ENCODE assay signal across 8 cellular contexts in genomic region chr4:173167793-173168395, GRCh38. TPM values are rescaled to one million over a fixed set of nuclear protein-coding genes. Genes with fewer than 3 reads are reported as not detected.
A peak's percentile ranks its signal among the peaks of the same experiment; 100 is the strongest.
DNase-seq lines count a peak whose midpoint lies in the region; ATAC-seq and TF ChIP-seq lines count a peak whose summit lies in the region.

No MANE protein-coding gene starts in this region.

- DNase-seq in PC-9 (peak in 1 of 2 experiments; percentile 78), adipocyte (ENCODE audit: low read depth) (peak; percentile 56), left ventricle myocardium superior (peak; percentile 36), psoas muscle (peak in 1 of 2 donors; percentile 46), mesenteric fat pad (ENCODE audit: low spot score) (no peak)

- peak overlapping the region; percentile 84 for H2AFZ ChIP-seq in PC-9

- no peaks in the 10 kb centered on the region for H3K9me3 ChIP-seq in BLaER1 treated with 17β-estradiol and CSF1 and Interleukin-3, amounts not matched to agents 10 nM and 100 nM (replicated peaks in 1 of 11)
- no peaks in the 10 kb centered on the region for H3K9me3 ChIP-seq in PC-9 (ENCODE audit: insufficient read depth, low read depth)
- H3K9me3 ChIP-seq in adipocyte (ENCODE audit: control insufficient read depth, low read length): no peaks in the 10 kb centered on the region
- H3K9me3 ChIP-seq in psoas muscle: no peaks in the 10 kb centered on the region

- peak overlapping the region; percentile 30 to 100 (median 99); a peak in 21 of 22 replicates for H3K27ac ChIP-seq in BLaER1 treated with 17β-estradiol and CSF1 and Interleukin-3, amounts not matched to agents 10 nM and 100 nM
- H3K27ac ChIP-seq in PC-9 (peak overlapping the region; percentile 91), psoas muscle (peak overlapping the region; percentile 69)

- H3K4me2 ChIP-seq in BLaER1 treated with 17β-estradiol and CSF1 and Interleukin-3, amounts not matched to agents 10 nM and 100 nM: peak overlapping the region; percentile 75 to 93 (median 90)
- H3K4me2 ChIP-seq in PC-9: peak overlapping the region; percentile 99

- peaks cover 12 to 35% (median 21%) of the 10 kb centered on the region in 11 experiments; a peak in 21 of 22 replicates for H3K36me3 ChIP-seq in BLaER1 treated with 17β-estradiol and CSF1 and Interleukin-3, amounts not matched to agents 10 nM and 100 nM
- H3K36me3 ChIP-seq in PC-9 (ENCODE audit: low read depth) (no peaks in the 10 kb centered on the region), adipocyte (ENCODE audit: control insufficient read depth, insufficient read depth, low read length, severe bottlenecking) (no peaks in the 10 kb centered on the region), psoas muscle (ENCODE audit: insufficient read depth in 1 of 2, low read depth in 1 of 2) (no peaks in the 10 kb centered on the region)

- peak; percentile 18 for ATAC-seq in GM18870 (IDR thresholded peaks at IDR 0.05; ENCODE audit: unreplicated experiment)
- ATAC-seq in HG03432 (IDR thresholded peaks at IDR 0.05; ENCODE audit: unreplicated experiment): peak; percentile 21
- peak; percentile 14 for ATAC-seq in left ventricle myocardium superior
- peak in 1 of 4 donors; percentile 34 for ATAC-seq in psoas muscle

- CTCF ChIA-PET in PC-9 (lab: Charles Lee): interaction anchor here (0.6 to 1.4 kb wide), 4 partner anchors 31 to 154 kb away, joined by 3 to 14 read pairs (median 8); no protein-coding TSS in a partner anchor

- H4K20me1 ChIP-seq in BLaER1 treated with 17β-estradiol and CSF1 and Interleukin-3, amounts not matched to agents 10 nM and 100 nM: peaks cover 5 to 31% (median 23%) of the 10 kb centered on the region in 11 experiments; a peak in 13 of 22 replicates
- no peaks in the 10 kb centered on the region for H4K20me1 ChIP-seq in PC-9 (ENCODE audit: insufficient read depth)

- H3K9ac ChIP-seq in BLaER1 treated with 17β-estradiol and CSF1 and Interleukin-3, amounts not matched to agents 10 nM and 100 nM: peak overlapping the region; percentile 88 to 100 (median 98)
- peak overlapping the region; percentile 74 for H3K9ac ChIP-seq in adipocyte (ENCODE audit: low read length)

- POLR2A ChIA-PET in PC-9 (lab: Charles Lee; ENCODE audit: unreplicated experiment): interaction anchor here (0.6 to 1.1 kb wide), 8 partner anchors 14 to 204 kb away, joined by 3 to 16 read pairs (median 4); no protein-coding TSS in a partner anchor

- peaks cover 38% of the 10 kb centered on the region for H3K79me2 ChIP-seq in PC-9 (ENCODE audit: low read depth)

- peak overlapping the region; percentile 78 to 97 (median 94) for H3K4me3 ChIP-seq in BLaER1 treated with 17β-estradiol and CSF1 and Interleukin-3, amounts not matched to agents 10 nM and 100 nM
- H3K4me3 ChIP-seq in PC-9 (peak overlapping the region; percentile 85), adipocyte (ENCODE audit: low read length) (peak overlapping the region; percentile 82), psoas muscle (peak overlapping the region; percentile 81)

- TSS peak; percentile 62 for BruUV-seq in PC-9 (replicated peaks; lab: Mats Ljungman, UMichigan)

- intact Hi-C loops in PC-9 (cut with micrococcal nuclease; ENCODE audit: unreplicated experiment): loop anchor here (1.0 to 5.0 kb wide), 7 partner anchors 41 to 203 kb away; no protein-coding TSS in a partner anchor
- intact Hi-C loops in left ventricle myocardium superior (cut with micrococcal nuclease): no loop called here
- intact Hi-C loops in psoas muscle (cut with DNase I): no loop called here

- peaks cover 9% of the 10 kb centered on the region; the same call in 1 of the 2 replicates for H3F3A ChIP-seq in PC-9 (ENCODE audit: insufficient read depth, low read depth)

- WGBS in psoas muscle, 3 donors: 3 to 8% (median 6%) methylated on average over 19 of the region's 19 CpGs

- TF ChIP-seq CTCF in PC-9 (conservative IDR thresholded peaks at IDR 0.05) (no peak), psoas muscle (IDR thresholded peaks at IDR 0.05) (no peak)

- no peaks in the 10 kb centered on the region for H3K9me2 ChIP-seq in PC-9 (ENCODE audit: insufficient read depth)

- H3K4me1 ChIP-seq in BLaER1 treated with 17β-estradiol and CSF1 and Interleukin-3, amounts not matched to agents 10 nM and 100 nM: peaks cover 34 to 46% (median 40%) of the 10 kb centered on the region in 10 experiments
- H3K4me1 ChIP-seq in PC-9 (replicated peaks; ENCODE audit: insufficient read depth): peaks cover 14% of the 10 kb centered on the region
- peaks cover 10% of the 10 kb centered on the region for H3K4me1 ChIP-seq in adipocyte (ENCODE audit: control insufficient read depth, insufficient read depth, low read length)
- H3K4me1 ChIP-seq in psoas muscle: peaks cover 6% of the 10 kb centered on the region

- H3K27me3 ChIP-seq in BLaER1 treated with 17β-estradiol and CSF1 and Interleukin-3, amounts not matched to agents 10 nM and 100 nM: no peaks in the 10 kb centered on the region
- H3K27me3 ChIP-seq in PC-9 (ENCODE audit: insufficient read depth, low read depth) (no peaks in the 10 kb centered on the region), adipocyte (replicated peaks; ENCODE audit: control insufficient read depth, insufficient read depth, low read length) (no peaks in the 10 kb centered on the region), psoas muscle (ENCODE audit: insufficient read depth in 3 of 3, low read length in 2 of 3) (peaks cover 0 to 31% (median 0%) of the 10 kb centered on the region in 3 donors)

RNA-seq across cellular contexts. Expression of gene GALNT7, which starts 0.7 kb away (rescaled TPM):
- total RNA-seq in PC-9 (2021) (57.2 and 72.5 TPM in 2 replicates), left ventricle myocardium superior (4.6 TPM), psoas muscle (1 to 10 TPM; 1.3 to 3.2 (median 2.1) TPM), mesenteric fat pad (9.8 TPM)
- polyA plus RNA-seq in psoas muscle: 1 to 10 TPM in 1 of 3 donors, under 1 TPM in 2; 0.69 to 1.6 (median 0.99) TPM
